ENCODE assay signal across 9 cellular contexts in the genomic region with DNA sequence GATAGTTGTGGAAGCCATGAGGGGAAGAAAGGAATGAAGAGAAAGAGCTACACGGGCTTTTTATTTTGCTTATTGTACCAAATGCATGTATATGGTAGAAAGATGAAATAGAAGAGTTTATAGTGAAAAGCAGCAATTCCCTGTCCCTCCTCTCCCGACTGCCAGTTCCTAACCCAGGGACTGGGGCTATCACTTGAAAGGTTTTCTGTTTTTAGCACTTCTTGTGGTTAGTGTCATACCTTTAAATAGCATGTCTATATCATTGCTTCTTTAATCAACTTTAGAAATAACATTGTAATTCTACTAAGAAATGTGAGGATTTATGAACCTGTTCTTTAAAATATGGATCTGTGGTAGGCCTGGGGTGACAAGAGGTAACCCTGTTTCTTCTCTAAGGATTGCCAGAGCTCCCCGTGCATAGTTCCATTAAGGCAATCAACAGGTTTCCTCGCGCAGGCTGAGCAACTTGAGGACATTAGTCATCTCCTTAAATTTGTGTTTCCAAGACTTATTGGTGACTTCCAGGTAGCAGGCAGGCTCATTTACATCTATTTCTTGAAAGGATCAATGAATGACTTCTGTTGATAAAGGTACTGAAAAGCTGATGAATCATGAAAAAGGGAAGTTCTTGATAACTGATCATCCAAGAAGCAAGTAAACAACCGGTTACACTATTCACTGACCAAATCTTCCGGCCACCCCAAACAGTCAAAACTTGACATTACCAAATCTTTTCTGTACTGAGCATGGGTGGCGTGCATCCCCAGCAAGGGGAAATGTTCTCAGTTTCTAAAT. TPM values are rescaled to one million over a fixed set of nuclear protein-coding genes. Genes with fewer than 3 reads are reported as not detected.
DNase-seq lines count a peak whose midpoint lies in the region; ATAC-seq, FAIRE-seq and TF ChIP-seq lines count a peak whose summit lies in the region.
"Had no signal": no experiment of that assay in that cellular context is flagged by ENCODE, and none has a peak within 500 bp of the region (broad histone marks: within the 10 kb centered on the region; RNA-seq: fewer than 3 reads in every experiment).

No MANE protein-coding gene starts in this region.

- no peaks in the 10 kb centered on the region for H3K79me2 ChIP-seq in Karpas-422 (ENCODE audit: low read length)

- H3K4me1 ChIP-seq in Peyer's patch, result no peaks in the 10 kb centered on the region
- no peaks in the 10 kb centered on the region for H3K4me1 ChIP-seq in Karpas-422 (ENCODE audit: low read length)
- H3K4me1 ChIP-seq in mesenchymal stem cell (ENCODE audit: control insufficient read depth, insufficient read depth, low read depth, low read length), result peaks cover 3% of the 10 kb centered on the region
- H3K4me1 ChIP-seq in lower lobe of right lung, result no peaks in the 10 kb centered on the region

- no peak for TF ChIP-seq CTCF in Peyer's patch (IDR thresholded peaks at IDR 0.05)
- no peak for TF ChIP-seq CTCF in lower lobe of right lung (IDR thresholded peaks at IDR 0.05)

- H3K27me3 Mint-ChIP-seq in activated naive CD4-positive, alpha-beta T cell treated with anti-CD3 and anti-CD28 coated beads, Interleukin-2, amount 10 ng/mL, durations not matched to agents 7 days and 5 days, result no peaks in the 10 kb centered on the region

- CTCF ChIA-PET in activated naive CD4-positive, alpha-beta T cell treated with anti-CD3 and anti-CD28 coated beads, Interleukin-2, amount 10 ng/mL, durations not matched to agents 7 days and 5 days (lab: Charles Lee), result interaction anchor here (0.9 to 2.4 kb wide), 5 partner anchors 12 to 225 kb away, joined by 3 to 11 read pairs (median 6); no protein-coding TSS in a partner anchor

- peak; percentile 94 for FAIRE-seq in GM18507 (lab: Jason Lieb, UNC)

- no peak overlapping the region for H3K18ac ChIP-seq in mesenchymal stem cell (ENCODE audit: low read depth in 1 of 2, low read length in 2 of 2)

- intact Hi-C loops in lower lobe of right lung (cut with DNase I), result no loop called here

- no peaks in the 10 kb centered on the region for H3K9me2 ChIP-seq in Karpas-422 (replicated peaks; ENCODE audit: insufficient read depth, low read length)

- H3K23ac ChIP-seq in mesenchymal stem cell (ENCODE audit: low read length in 2 of 2), result no peak overlapping the region

- no peaks in the 10 kb centered on the region for H4K20me1 ChIP-seq in Karpas-422 (ENCODE audit: insufficient read depth, low read depth, low read length)

- peaks cover 7% of the 10 kb centered on the region for H3K9me3 Mint-ChIP-seq in activated naive CD4-positive, alpha-beta T cell treated with anti-CD3 and anti-CD28 coated beads, Interleukin-2, amount 10 ng/mL, durations not matched to agents 7 days and 5 days
- H3K9me3 Mint-ChIP-seq: nephron had no signal

- DNase-seq in GM18507 (ENCODE audit: extremely low spot score, insufficient read length, low read depth) (peak; percentile 51), Peyer's patch (no peak), Karpas-422 (no peak), mesenchymal stem cell (no peak), lower lobe of right lung (no peak)
- DNase-seq in activated naive CD4-positive, alpha-beta T cell treated with anti-CD3 and anti-CD28 coated beads, Interleukin-2, amount 10 ng/mL, durations not matched to agents 7 days and 5 days, result peak; percentile 34

- H3K9ac ChIP-seq in Karpas-422 (ENCODE audit: low read length) (no peak overlapping the region), mesenchymal stem cell (ENCODE audit: low read length) (no peak overlapping the region)

- H3K27me3 ChIP-seq in Peyer's patch (no peaks in the 10 kb centered on the region), Karpas-422 (ENCODE audit: low read length) (no peaks in the 10 kb centered on the region), mesenchymal stem cell (ENCODE audit: control insufficient read depth in 1 of 2, insufficient read depth in 1 of 2, low read length in 2 of 2) (no peaks in the 10 kb centered on the region), lower lobe of right lung (ENCODE audit: low read depth) (no peaks in the 10 kb centered on the region)

- H2AK5ac ChIP-seq in mesenchymal stem cell (ENCODE audit: low read length, severe bottlenecking), result no peak overlapping the region

- H3K9me3 ChIP-seq in Peyer's patch (no peaks in the 10 kb centered on the region), Karpas-422 (ENCODE audit: low read length) (no peaks in the 10 kb centered on the region), mesenchymal stem cell (ENCODE audit: control insufficient read depth, low read length) (no peaks in the 10 kb centered on the region), lower lobe of right lung (no peaks in the 10 kb centered on the region)

- no peak overlapping the region for H3K14ac ChIP-seq in mesenchymal stem cell (ENCODE audit: low read length in 2 of 2)

- TF ChIP-seq POLR2A in Peyer's patch (IDR thresholded peaks at IDR 0.05), result no peak

- H2AFZ ChIP-seq in Karpas-422 (ENCODE audit: low read length) (no peak overlapping the region), mesenchymal stem cell (ENCODE audit: low read depth, low read length) (no peak overlapping the region)

- WGBS in mesenchymal stem cell, result 89% methylated on average over 6 of the region's 8 CpGs

- no peak overlapping the region for H2BK12ac ChIP-seq in mesenchymal stem cell (ENCODE audit: low read length in 2 of 2)

- H3K4me2 ChIP-seq in Karpas-422 (ENCODE audit: low read depth, low read length, poor library complexity, severe bottlenecking) (no peak overlapping the region), mesenchymal stem cell (ENCODE audit: low read length, poor library complexity, severe bottlenecking) (no peak overlapping the region)

- H3K4ac ChIP-seq in mesenchymal stem cell (ENCODE audit: low read depth in 1 of 2, low read length in 2 of 2), result no peak overlapping the region

- H3K27ac ChIP-seq in Peyer's patch (no peak overlapping the region), Karpas-422 (ENCODE audit: low read length) (no peak overlapping the region), mesenchymal stem cell (ENCODE audit: low read length, poor library complexity, severe bottlenecking) (no peak overlapping the region), lower lobe of right lung (no peak overlapping the region)

- H3K36me3 Mint-ChIP-seq in activated naive CD4-positive, alpha-beta T cell treated with anti-CD3 and anti-CD28 coated beads, Interleukin-2, amount 10 ng/mL, durations not matched to agents 7 days and 5 days, result peaks cover 10% of the 10 kb centered on the region

- H3K27ac Mint-ChIP-seq in activated naive CD4-positive, alpha-beta T cell treated with anti-CD3 and anti-CD28 coated beads, Interleukin-2, amount 10 ng/mL, durations not matched to agents 7 days and 5 days, result peak overlapping the region; percentile 84
- H3K27ac Mint-ChIP-seq: nephron had no signal

- H2BK15ac ChIP-seq in mesenchymal stem cell (ENCODE audit: low read depth, poor library complexity, severe bottlenecking), result no peak overlapping the region

- H4K91ac ChIP-seq in mesenchymal stem cell (ENCODE audit: low read length), result no peak overlapping the region

- peak; percentile 98 for ATAC-seq in GM21360 (IDR thresholded peaks at IDR 0.05; ENCODE audit: unreplicated experiment)
- ATAC-seq in HG03159 (IDR thresholded peaks at IDR 0.05; ENCODE audit: unreplicated experiment), result peak; percentile 99
- ATAC-seq in lower lobe of right lung, result no peak

- H2BK120ac ChIP-seq in mesenchymal stem cell (ENCODE audit: low read depth, low read length), result no peak overlapping the region

- H3K4me3 ChIP-seq in Peyer's patch (no peak overlapping the region), Karpas-422 (ENCODE audit: low read length) (no peak overlapping the region), mesenchymal stem cell (ENCODE audit: insufficient read depth in 1 of 2, low read depth in 1 of 2, low read length in 2 of 2) (no peak overlapping the region), lower lobe of right lung (no peak overlapping the region)

- H2BK5ac ChIP-seq in mesenchymal stem cell (ENCODE audit: low read depth, low read length, poor library complexity, severe bottlenecking), result no peak overlapping the region

- H3K36me3 ChIP-seq in Peyer's patch (no peaks in the 10 kb centered on the region), Karpas-422 (ENCODE audit: insufficient read depth, low read length) (no peaks in the 10 kb centered on the region), mesenchymal stem cell (ENCODE audit: control insufficient read depth in 1 of 2, insufficient read depth in 2 of 2, low read depth in 1 of 2, low read length in 2 of 2) (no peaks in the 10 kb centered on the region), lower lobe of right lung (no peaks in the 10 kb centered on the region)

- no peaks in the 10 kb centered on the region for H3K79me1 ChIP-seq in mesenchymal stem cell (replicated peaks; ENCODE audit: low read length, poor library complexity, severe bottlenecking)

- peaks cover 19% of the 10 kb centered on the region for H3K4me1 Mint-ChIP-seq in activated naive CD4-positive, alpha-beta T cell treated with anti-CD3 and anti-CD28 coated beads, Interleukin-2, amount 10 ng/mL, durations not matched to agents 7 days and 5 days
- H3K4me1 Mint-ChIP-seq: nephron had no signal

- no peak overlapping the region for H3K4me3 Mint-ChIP-seq in activated naive CD4-positive, alpha-beta T cell treated with anti-CD3 and anti-CD28 coated beads, Interleukin-2, amount 10 ng/mL, durations not matched to agents 7 days and 5 days
- H3K4me3 Mint-ChIP-seq: nephron had no signal

- no peak overlapping the region for H4K8ac ChIP-seq in mesenchymal stem cell (ENCODE audit: low read length)

RNA-seq across cellular contexts. Expression of gene S1PR1, which starts 37.8 kb away (rescaled TPM):
- total RNA-seq in Peyer's patch (10 to 100 TPM in 3 of 4 donors, 1 to 10 TPM in 1; 3.0 to 27.2 (median 19.3) TPM), lower lobe of right lung (107 TPM)
- not detected in 2 replicates for total RNA-seq in Karpas-422 (2014; rRNA removed; shearing (Covaris generic); ENCODE audit: low replicate concordance)
- polyA plus RNA-seq in mesenchymal stem cell (2013, experiment 1 of 2), result 3.3 TPM
- polyA plus RNA-seq in mesenchymal stem cell (2013, experiment 2 of 2), result 3.9 TPM

Comparison
In these comparisons a context has a peak if more than half of its experiments do, and no peak if none do; other contexts are left out.
1. DNase-seq: peak in GM18507 (single experiment) and activated naive CD4-positive, alpha-beta T cell treated with anti-CD3 and anti-CD28 coated beads, Interleukin-2, amount 10 ng/mL, durations not matched to agents 7 days and 5 days (single experiment); none in Peyer's patch (0 of 3), Karpas-422 (single experiment), mesenchymal stem cell (single experiment) and lower lobe of right lung (single experiment).
2. ATAC-seq: peak in GM21360 (single experiment) and HG03159 (single experiment); none in lower lobe of right lung (0 of 2).